8 cellular contexts compared by ENCODE assay signal in genomic region chr3:58237238-58237939, GRCh38. TPM values are rescaled to one million over a fixed set of nuclear protein-coding genes. Genes with fewer than 3 reads are reported as not detected.
DNase-seq lines count a peak whose midpoint lies in the region; ATAC-seq, FAIRE-seq and TF ChIP-seq lines count a peak whose summit lies in the region.

Gene ABHD6 (plus strand): TSS chr3:58237792. CDS start chr3:58256587, 18,795 bp downstream.

- in situ Hi-C loops in SK-MEL-5 (cut with HindIII; ENCODE audit: low pct_unique_long_range_greater_than_20kb, low sequenced_read_pairs), result no loop called here

- no peak for FAIRE-seq in HTR-8/SVneo (lab: Jason Lieb, UNC)
- no peak for FAIRE-seq in pancreas (lab: Jason Lieb, UNC)

- H3K27ac ChIP-seq in pancreas (peak within 1 kb of the TSS in 2 of 4 donors; percentile 59 to 70), tibial artery (peak within 1 kb of the TSS; percentile 66 to 68)

- H3K27me3 ChIP-seq in pancreas (no peaks in the 10 kb centered on the region), tibial artery (peaks cover 0 to 4% of the 10 kb centered on the region in 2 donors)

- peaks cover 4% of the 10 kb centered on the region for H3K27me3 Mint-ChIP-seq in activated naive CD4-positive, alpha-beta T cell treated with anti-CD3 and anti-CD28 coated beads, Interleukin-2, amount 50 U/mL, for 24 hours

- H3K4me3 Mint-ChIP-seq in activated naive CD4-positive, alpha-beta T cell treated with anti-CD3 and anti-CD28 coated beads, Interleukin-2, amount 50 U/mL, for 24 hours, result peak within 1 kb of the TSS; percentile 88

- H3K4me3 ChIP-seq in pancreas (peak within 1 kb of the TSS; percentile 70 to 92 (median 84)), tibial artery (peak within 1 kb of the TSS; percentile 72 to 83)

- H3K4me1 Mint-ChIP-seq in activated naive CD4-positive, alpha-beta T cell treated with anti-CD3 and anti-CD28 coated beads, Interleukin-2, amount 50 U/mL, for 24 hours, result peaks cover 9% of the 10 kb centered on the region

- peaks cover 0 to 5% (median 0%) of the 10 kb centered on the region in 3 donors for H3K4me1 ChIP-seq in pancreas
- H3K4me1 ChIP-seq in tibial artery, result peaks cover 5 to 18% (median 11%) of the 10 kb centered on the region in 4 donors

- WGBS in pancreas, 2 donors, result 0% methylated on average over 62 to 77 of the region's 77 CpGs

- H3K9me3 ChIP-seq in pancreas (no peaks in the 10 kb centered on the region), tibial artery (no peaks in the 10 kb centered on the region)

- TF ChIP-seq CTCF in pancreas (IDR thresholded peaks at IDR 0.05) (no peak), tibial artery (IDR thresholded peaks at IDR 0.05) (no peak)

- ATAC-seq in GM21367 (IDR thresholded peaks at IDR 0.05; ENCODE audit: unreplicated experiment) (peak; percentile 57), Right ventricle myocardium inferior (peak; percentile 94), pancreas (peak; percentile 91 to 95 (median 94))

- intact Hi-C loops in Right ventricle myocardium inferior (cut with DNase I) (loop anchor here (5.0 kb wide), 1 partner anchor 60 kb away; no protein-coding TSS in a partner anchor), pancreas (cut with DNase I) (no loop called here), tibial artery (cut with DNase I; ENCODE audit: low total_unique reads) (loop anchor here (5.0 kb wide), 1 partner anchor 70 kb away; the partner anchor contains the start of genes HTD2 and RPP14)

- H3K36me3 Mint-ChIP-seq in activated naive CD4-positive, alpha-beta T cell treated with anti-CD3 and anti-CD28 coated beads, Interleukin-2, amount 50 U/mL, for 24 hours, result no peaks in the 10 kb centered on the region

- DNase-seq in DMS53 (lab: John Stamatoyannopoulos, UW) (peak; percentile 70), HTR-8/SVneo (ENCODE audit: insufficient read length, low spot score) (peak; percentile 69), SK-MEL-5 (ENCODE audit: low read depth, low spot score) (peak; percentile 59), Right ventricle myocardium inferior (ENCODE audit: missing footprints) (peak; percentile 88), pancreas (peak; percentile 68 to 91 (median 80)), tibial artery (peak; percentile 71 to 85)

- H3K27ac Mint-ChIP-seq in activated naive CD4-positive, alpha-beta T cell treated with anti-CD3 and anti-CD28 coated beads, Interleukin-2, amount 50 U/mL, for 24 hours, result peak within 1 kb of the TSS; percentile 35

- no peaks in the 10 kb centered on the region for H3K9me3 Mint-ChIP-seq in activated naive CD4-positive, alpha-beta T cell treated with anti-CD3 and anti-CD28 coated beads, Interleukin-2, amount 50 U/mL, for 24 hours

- H3K36me3 ChIP-seq in pancreas (no peaks in the 10 kb centered on the region), tibial artery (no peaks in the 10 kb centered on the region)

RNA-seq across cellular contexts. Expression of gene ABHD6, which starts in this region (rescaled TPM):
- 38.2 and 43.5 TPM in 2 replicates for total RNA-seq in SK-MEL-5 (2014; rRNA removed; shearing (Covaris generic))
- polyA plus RNA-seq in SK-MEL-5 (2015; cell fraction: cytosol; rRNA removed), result 32.4 and 35.0 TPM in 2 replicates
- 13.3 and 16.7 TPM in 2 replicates for polyA plus RNA-seq in SK-MEL-5 (2015; cell fraction: nucleus; rRNA removed)
- 10.5 TPM for total RNA-seq in Right ventricle myocardium inferior
- 1 to 10 TPM in 4 of 6 donors, under 1 TPM in 2; 0.69 to 4.6 (median 2.0) TPM for total RNA-seq in pancreas
- polyA plus RNA-seq in pancreas, result 1 to 10 TPM; 2.1 to 5.5 TPM

Comparison
In these comparisons a context has a peak if more than half of its experiments do, and no peak if none do; other contexts are left out.
1. intact Hi-C loops: an anchor here in Right ventricle myocardium inferior (5.0 kb wide) and tibial artery (5.0 kb wide); none called in pancreas.